1 cellular context compared by ENCODE assay signal in genomic region chr2:144099746-144100438, GRCh38.
TF ChIP-seq lines count a peak whose summit lies in the region.

No MANE protein-coding gene starts in this region.

TF ChIP-seq in GM23338, 12 proteins besides CTCF, POLR2A, EP300 and RAD21 (continued from another document):
- no peak for TF ChIP-seq REST (IDR thresholded peaks at IDR 0.05; ENCODE audit: unreplicated experiment)
- TF ChIP-seq ZNF462 (CRISPR knock-in tag; IDR thresholded peaks at IDR 0.05): no peak
- no peak for TF ChIP-seq ETS1 (IDR thresholded peaks at IDR 0.05)
TF ChIP-seq in GM23338: peak in this region for 0.
